Comparison of ENCODE assay signal across 8 cellular contexts in genomic region chr10:129971381-129972144, GRCh38. TPM values are rescaled to one million over a fixed set of nuclear protein-coding genes. Genes with fewer than 3 reads are reported as not detected.
DNase-seq lines count a peak whose midpoint lies in the region; ATAC-seq and TF ChIP-seq lines count a peak whose summit lies in the region.

No MANE protein-coding gene starts in this region.

- CTCF ChIA-PET in CD8-positive, alpha-beta memory T cell (lab: Charles Lee): interaction anchor here (1.3 kb wide), 1 partner anchor 938 kb away, joined by 3 read pairs; no protein-coding TSS in a partner anchor

- no peak overlapping the region for H3K4me3 ChIP-seq in CD8-positive, alpha-beta memory T cell (ENCODE audit: low read length)
- H3K4me3 ChIP-seq in RWPE2 (ENCODE audit: severe bottlenecking) (no peak overlapping the region), mesenchymal stem cell (ENCODE audit: insufficient read depth in 1 of 2, low read depth in 1 of 2, low read length in 2 of 2) (peak overlapping the region; percentile 46 to 82), testis (peak overlapping the region; percentile 15 to 36)

- no peaks in the 10 kb centered on the region for H3K36me3 Mint-ChIP-seq in CD8-positive, alpha-beta memory T cell

- no peak overlapping the region for H4K8ac ChIP-seq in mesenchymal stem cell (ENCODE audit: low read length)

- POLR2A ChIA-PET in CD8-positive, alpha-beta memory T cell (lab: Charles Lee): no interaction called here

- peak overlapping the region; percentile 95 for H3K9ac ChIP-seq in mesenchymal stem cell (ENCODE audit: low read length)

- peak overlapping the region; percentile 66 for H3K4me2 ChIP-seq in mesenchymal stem cell (ENCODE audit: low read length, poor library complexity, severe bottlenecking)

- no peak overlapping the region for H3K27ac ChIP-seq in CD8-positive, alpha-beta memory T cell (ENCODE audit: low read depth, low read length)
- H3K27ac ChIP-seq in RWPE2 (ENCODE audit: poor library complexity, severe bottlenecking): no peak overlapping the region
- H3K27ac ChIP-seq in mesenchymal stem cell (ENCODE audit: low read length, poor library complexity, severe bottlenecking): no peak overlapping the region
- H3K27ac ChIP-seq in testis: no peak overlapping the region

- no peak overlapping the region for H2BK120ac ChIP-seq in mesenchymal stem cell (ENCODE audit: low read depth, low read length)

- H3K79me1 ChIP-seq in mesenchymal stem cell (replicated peaks; ENCODE audit: low read length, poor library complexity, severe bottlenecking): no peaks in the 10 kb centered on the region

- H3K27me3 Mint-ChIP-seq in CD8-positive, alpha-beta memory T cell: peaks cover 52 to 58% of the 10 kb centered on the region in 2 donors

- intact Hi-C loops in testis (cut with DNase I; ENCODE audit: low total_unique reads): loop anchor here (2.0 kb wide), 1 partner anchor 939 kb away; no protein-coding TSS in a partner anchor

- ATAC-seq in GM21737 (IDR thresholded peaks at IDR 0.05; ENCODE audit: unreplicated experiment) (peak; percentile 67), RWPE2 (ENCODE audit: low read depth) (peak; percentile 74), GM18907 (IDR thresholded peaks at IDR 0.05; ENCODE audit: unreplicated experiment) (no peak)

- H3K18ac ChIP-seq in mesenchymal stem cell (ENCODE audit: low read depth in 1 of 2, low read length in 2 of 2): no peak overlapping the region

- peak overlapping the region in 1 of 2 experiments; percentile 42 for H3K23ac ChIP-seq in mesenchymal stem cell (ENCODE audit: low read length in 2 of 2)

- peaks cover 0 to 2% (median 0%) of the 10 kb centered on the region in 5 donors for H3K9me3 Mint-ChIP-seq in CD8-positive, alpha-beta memory T cell

- H3K27ac Mint-ChIP-seq in CD8-positive, alpha-beta memory T cell: peak overlapping the region in 1 of 8 donors; percentile 48

- no peaks in the 10 kb centered on the region for H3K36me3 ChIP-seq in CD8-positive, alpha-beta memory T cell (ENCODE audit: insufficient read depth, low read length)
- H3K36me3 ChIP-seq in RWPE2 (ENCODE audit: low read depth): no peaks in the 10 kb centered on the region
- H3K36me3 ChIP-seq in mesenchymal stem cell (ENCODE audit: control insufficient read depth in 1 of 2, insufficient read depth in 2 of 2, low read depth in 1 of 2, low read length in 2 of 2): peaks cover 0 to 4% of the 10 kb centered on the region in 2 experiments
- H3K36me3 ChIP-seq in testis (ENCODE audit: low read depth, missing control alignments): no peaks in the 10 kb centered on the region

- TF ChIP-seq CTCF in RWPE2 (IDR thresholded peaks at IDR 0.05; ENCODE audit: poor library complexity, severe bottlenecking): peak; percentile 80
- TF ChIP-seq CTCF in testis (IDR thresholded peaks at IDR 0.05): peak in 2 of 3 experiments; percentile 21 to 41

- H4K91ac ChIP-seq in mesenchymal stem cell (ENCODE audit: low read length): no peak overlapping the region

- no peak overlapping the region for H3K4ac ChIP-seq in mesenchymal stem cell (ENCODE audit: low read depth in 1 of 2, low read length in 2 of 2)

- no peak overlapping the region for H3K14ac ChIP-seq in mesenchymal stem cell (ENCODE audit: low read length in 2 of 2)

- no peak for DNase-seq in CD8-positive, alpha-beta memory T cell
- DNase-seq in RWPE2 (ENCODE audit: low spot score) (no peak), dermis blood vessel endothelial cell (peak; percentile 84), mesenchymal stem cell (peak; percentile 53), testis (no peak), SW 1271 (lab: John Stamatoyannopoulos, UW) (no peak)

- H3K4me1 ChIP-seq in CD8-positive, alpha-beta memory T cell (ENCODE audit: insufficient read depth, low read length): no peaks in the 10 kb centered on the region
- no peaks in the 10 kb centered on the region for H3K4me1 ChIP-seq in RWPE2 (ENCODE audit: insufficient read depth, poor library complexity, severe bottlenecking)
- peaks cover 37% of the 10 kb centered on the region for H3K4me1 ChIP-seq in mesenchymal stem cell (ENCODE audit: control insufficient read depth, insufficient read depth, low read depth, low read length)
- peaks cover 3% of the 10 kb centered on the region for H3K4me1 ChIP-seq in testis

- peaks cover 24% of the 10 kb centered on the region for H3K27me3 ChIP-seq in CD8-positive, alpha-beta memory T cell (ENCODE audit: insufficient read depth, low read length, poor library complexity, severe bottlenecking)
- H3K27me3 ChIP-seq in RWPE2 (ENCODE audit: insufficient read depth, poor library complexity, severe bottlenecking) (peaks cover 69% of the 10 kb centered on the region), mesenchymal stem cell (ENCODE audit: control insufficient read depth in 1 of 2, insufficient read depth in 1 of 2, low read length in 2 of 2) (peaks cover 0 to 87% of the 10 kb centered on the region in 2 experiments), testis (no peaks in the 10 kb centered on the region)

- H2AFZ ChIP-seq in mesenchymal stem cell (ENCODE audit: low read depth, low read length): no peak overlapping the region

- no peak for TF ChIP-seq POLR2A in testis (IDR thresholded peaks at IDR 0.05)

- H2BK15ac ChIP-seq in mesenchymal stem cell (ENCODE audit: low read depth, poor library complexity, severe bottlenecking): no peak overlapping the region

- peaks cover 6 to 15% (median 11%) of the 10 kb centered on the region in 3 donors for H3K4me1 Mint-ChIP-seq in CD8-positive, alpha-beta memory T cell

- H2BK12ac ChIP-seq in mesenchymal stem cell (ENCODE audit: low read length in 2 of 2): no peak overlapping the region

- H2AK5ac ChIP-seq in mesenchymal stem cell (ENCODE audit: low read length, severe bottlenecking): no peak overlapping the region

- H2BK5ac ChIP-seq in mesenchymal stem cell (ENCODE audit: low read depth, low read length, poor library complexity, severe bottlenecking): no peak overlapping the region

- H3K4me3 Mint-ChIP-seq in CD8-positive, alpha-beta memory T cell: peak overlapping the region in 5 of 7 donors; percentile 6 to 42 (median 32)

- H3K9me3 ChIP-seq in CD8-positive, alpha-beta memory T cell (ENCODE audit: low read length): no peaks in the 10 kb centered on the region
- no peaks in the 10 kb centered on the region for H3K9me3 ChIP-seq in RWPE2 (ENCODE audit: severe bottlenecking)
- H3K9me3 ChIP-seq in mesenchymal stem cell (ENCODE audit: control insufficient read depth, low read length): no peaks in the 10 kb centered on the region
- H3K9me3 ChIP-seq in testis: no peaks in the 10 kb centered on the region

- under 1% methylated on average over 66 of the region's 84 CpGs for WGBS in mesenchymal stem cell
- WGBS in testis, 2 donors: 1% methylated on average over 49 to 84 of the region's 84 CpGs

RNA-seq across cellular contexts. Expression of gene EBF3, which starts 7.5 kb away (rescaled TPM):
- total RNA-seq in CD8-positive, alpha-beta memory T cell: not detected
- polyA plus RNA-seq in CD8-positive, alpha-beta memory T cell: not detected
- total RNA-seq in dermis blood vessel endothelial cell: 6.5 and 22.5 TPM in 2 replicates
- polyA plus RNA-seq in mesenchymal stem cell (2013, experiment 1 of 2): 1.5 TPM
- polyA plus RNA-seq in mesenchymal stem cell (2013, experiment 2 of 2): 1.2 TPM
- 1 to 10 TPM; 6.0 to 7.6 TPM for total RNA-seq in testis
- polyA plus RNA-seq in testis (ENCODE audit: insufficient read depth, low read depth, low replicate concordance): 4.0 TPM

Comparison
In these comparisons a context has a peak if more than half of its experiments do, and no peak if none do; other contexts are left out.
1. DNase-seq: peak in dermis blood vessel endothelial cell (single experiment) and mesenchymal stem cell (single experiment); none in CD8-positive, alpha-beta memory T cell (0 of 5), RWPE2 (single experiment), testis (single experiment) and SW 1271 (0 of 2).
2. H3K4me3 ChIP-seq: peak in mesenchymal stem cell (2 of 2) and testis (2 of 2); none in CD8-positive, alpha-beta memory T cell (single experiment) and RWPE2 (single experiment).